1 cellular context compared by ENCODE assay signal in genomic region chr12:6745751-6746525, GRCh38.
TF ChIP-seq lines count a peak whose summit lies in the region.

No MANE protein-coding gene starts in this region.

TF ChIP-seq in HCT116, 20 proteins besides CTCF, POLR2A, EP300 and RAD21 (continued from another document):
- TF ChIP-seq SRF (IDR thresholded peaks at IDR 0.05; ENCODE audit: low read depth), result no peak
- no peak for TF ChIP-seq EZH2 (IDR thresholded peaks at IDR 0.05)
- no peak for TF ChIP-seq YY1 (IDR thresholded peaks at IDR 0.05; ENCODE audit: extremely low read depth, insufficient replicate concordance, low read depth, low read length)
- TF ChIP-seq CEBPB (IDR thresholded peaks at IDR 0.05; ENCODE audit: low read depth), result no peak
- TF ChIP-seq MAX (IDR thresholded peaks at IDR 0.05), result no peak
- TF ChIP-seq ELF1 (IDR thresholded peaks at IDR 0.05; ENCODE audit: borderline replicate concordance, low read depth), result no peak
- no peak for TF ChIP-seq SP1 (IDR thresholded peaks at IDR 0.05; ENCODE audit: low read depth)
- TF ChIP-seq FOSL1 (IDR thresholded peaks at IDR 0.05; ENCODE audit: low read depth), result no peak
- TF ChIP-seq CBX3 (IDR thresholded peaks at IDR 0.05; ENCODE audit: low read depth), result no peak
- TF ChIP-seq SIN3A (IDR thresholded peaks at IDR 0.05; ENCODE audit: low read depth), result no peak
- no peak for TF ChIP-seq ATF3 (IDR thresholded peaks at IDR 0.05)
- TF ChIP-seq ZFX (IDR thresholded peaks at IDR 0.05), result no peak
